ENCODE assay signal across 1 cellular context in genomic region chr10:93560541-93560940, GRCh38.
TF ChIP-seq lines count a peak whose summit lies in the region.

No MANE protein-coding gene starts in this region.

TF ChIP-seq in HepG2, 621 proteins besides CTCF, POLR2A, EP300 and RAD21:
- TF ChIP-seq MXD1 (CRISPR knock-in tag; IDR thresholded peaks at IDR 0.05) (no peak), THAP8 (CRISPR knock-in tag; IDR thresholded peaks at IDR 0.05; ENCODE audit: borderline replicate concordance) (no peak), HOXA3 (CRISPR knock-in tag; IDR thresholded peaks at IDR 0.05) (no peak), ZNF367 (CRISPR knock-in tag; IDR thresholded peaks at IDR 0.05; ENCODE audit: borderline replicate concordance) (no peak), ZNF607 (CRISPR knock-in tag; IDR thresholded peaks at IDR 0.05; ENCODE audit: borderline replicate concordance) (no peak), CERS6 (CRISPR knock-in tag; IDR thresholded peaks at IDR 0.05) (no peak), NAIF1 (CRISPR knock-in tag; IDR thresholded peaks at IDR 0.05; ENCODE audit: borderline replicate concordance) (no peak), ZNF552 (CRISPR knock-in tag; IDR thresholded peaks at IDR 0.05; ENCODE audit: borderline replicate concordance) (no peak), AHDC1 (CRISPR knock-in tag; IDR thresholded peaks at IDR 0.05; ENCODE audit: borderline replicate concordance) (no peak), ETV5 (CRISPR knock-in tag; IDR thresholded peaks at IDR 0.05; ENCODE audit: borderline replicate concordance) (no peak), ZNF770 (CRISPR knock-in tag; IDR thresholded peaks at IDR 0.05) (no peak)
